In genomic region chr1:51442616-51443015, GRCh38 we compare ENCODE assay signal across 1 cellular context.
TF ChIP-seq lines count a peak whose summit lies in the region.

No MANE protein-coding gene starts in this region.

TF ChIP-seq in GM23338, 12 proteins besides CTCF, POLR2A, EP300 and RAD21 (continued from another document):
- TF ChIP-seq ZNF462 (CRISPR knock-in tag; IDR thresholded peaks at IDR 0.05) (no peak), EZH2 (IDR thresholded peaks at IDR 0.05; ENCODE audit: low read depth, unreplicated experiment) (no peak), REST (IDR thresholded peaks at IDR 0.05; ENCODE audit: unreplicated experiment) (no peak), ZNF331 (CRISPR knock-in tag; IDR thresholded peaks at IDR 0.05; ENCODE audit: low read depth) (no peak)
